7 cellular contexts compared by ENCODE assay signal in genomic region chr3:78708565-78709073, GRCh38.
"Had no signal": no experiment of that assay in that cellular context is flagged by ENCODE, and none has a peak within 500 bp of the region (broad histone marks: within the 10 kb centered on the region; RNA-seq: fewer than 3 reads in every experiment).

No MANE protein-coding gene starts in this region.

- FAIRE-seq: H1, H54, K562 had no signal

- H3K27ac Mint-ChIP-seq: GM23338 had no signal

- H3K4me2 ChIP-seq: GM23338 had no signal

- H3K4me1 Mint-ChIP-seq: GM23338 had no signal

- H3K9me3 Mint-ChIP-seq: GM23338, H9 had no signal

- DNase-seq: H9, HCEC 1CT, KG1 had no signal

- ATAC-seq: GM23338, K562 had no signal

- H3K4me3 ChIP-seq: GM23338, K562 had no signal

- H2AFZ ChIP-seq: GM23338 had no signal

- H3K4me3 Mint-ChIP-seq: GM23338, H9 had no signal
